In the genomic region with DNA sequence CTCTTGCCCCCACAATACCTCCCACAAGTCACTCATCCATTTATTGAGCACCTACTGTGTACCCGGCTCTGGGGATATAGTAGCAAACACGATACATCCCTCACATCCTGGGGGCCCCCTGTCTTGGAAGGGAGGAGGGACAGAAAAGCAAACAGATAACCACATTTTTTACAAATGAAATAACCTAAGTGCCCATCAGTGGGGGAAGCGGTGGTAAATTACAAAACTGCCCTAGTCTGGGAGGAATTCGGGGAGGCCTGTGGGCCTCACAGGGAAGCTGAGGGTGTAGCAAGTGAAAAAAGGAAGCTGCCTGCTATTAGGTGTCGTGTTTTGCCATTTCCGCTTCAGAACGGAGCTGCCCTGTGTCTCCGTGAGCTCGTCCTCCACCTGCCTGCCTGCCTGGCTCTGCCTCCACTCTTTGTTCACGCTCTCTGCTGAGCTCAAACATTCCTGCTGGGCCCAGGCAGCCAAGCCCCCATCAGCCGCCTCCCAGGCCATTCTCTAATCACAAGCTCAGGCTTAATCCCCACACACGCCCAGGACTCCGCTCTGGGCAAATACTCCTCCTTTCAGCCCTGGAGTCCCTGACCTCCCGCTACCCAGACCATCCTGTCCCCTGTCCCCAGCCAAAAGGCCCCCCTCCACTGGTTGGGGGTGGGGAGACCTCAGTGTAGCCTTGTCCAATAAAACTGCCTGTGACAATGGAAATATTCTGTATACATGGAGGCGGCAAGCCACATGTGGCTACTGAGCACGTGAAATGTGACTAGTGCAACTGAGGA, we compare ENCODE assay signal across 11 cellular contexts. TPM values are rescaled to one million over a fixed set of nuclear protein-coding genes. Genes with fewer than 3 reads are reported as not detected.
DNase-seq lines count a peak whose midpoint lies in the region; ATAC-seq, FAIRE-seq and TF ChIP-seq lines count a peak whose summit lies in the region.
"Had no signal": no experiment of that assay in that cellular context is flagged by ENCODE, and none has a peak within 500 bp of the region (broad histone marks: within the 10 kb centered on the region; RNA-seq: fewer than 3 reads in every experiment).

No MANE protein-coding gene starts in this region.

- no peak for FAIRE-seq in astrocyte (lab: Jason Lieb, UNC)

- peaks cover 44% of the 10 kb centered on the region for H3K4me1 Mint-ChIP-seq in GM23338
- H3K4me1 Mint-ChIP-seq in astrocyte (ENCODE audit: low read depth, unreplicated experiment): peaks cover 29% of the 10 kb centered on the region
- H3K4me1 Mint-ChIP-seq: central memory CD8-positive, alpha-beta T cell had no signal

- no peaks in the 10 kb centered on the region for H3K79me2 ChIP-seq in GM23338 (replicated peaks; ENCODE audit: insufficient read depth)
- H3K79me2 ChIP-seq in astrocyte (ENCODE audit: insufficient read depth, low read length): no peaks in the 10 kb centered on the region

- TF ChIP-seq CTCF in GM23338 (conservative IDR thresholded peaks at IDR 0.05; ENCODE audit: low read depth in 2 of 2) (no peak), astrocyte (IDR thresholded peaks at IDR 0.05; ENCODE audit: insufficient read depth, low read depth, low read length) (no peak)

- peaks cover 17% of the 10 kb centered on the region for H3F3A ChIP-seq in GM23338 (replicated peaks; ENCODE audit: low read depth)

- no peak overlapping the region for H2BK15ac ChIP-seq in neuronal stem cell (ENCODE audit: low read length)

- intact Hi-C loops in cardiac septum (cut with DNase I): no loop called here

- H3K9me3 Mint-ChIP-seq in GM23338: no peaks in the 10 kb centered on the region
- H3K9me3 Mint-ChIP-seq in astrocyte (ENCODE audit: unreplicated experiment): no peaks in the 10 kb centered on the region
- H3K9me3 Mint-ChIP-seq: central memory CD8-positive, alpha-beta T cell had no signal

- H3K4me1 ChIP-seq in GM23338 (ENCODE audit: insufficient read depth) (peaks cover 34% of the 10 kb centered on the region), astrocyte (ENCODE audit: insufficient read depth, low read length) (peaks cover 28% of the 10 kb centered on the region), neuronal stem cell (ENCODE audit: control insufficient read depth in 2 of 2, insufficient read depth in 1 of 2, low read depth in 1 of 2, low read length in 2 of 2) (peaks cover 17 to 35% of the 10 kb centered on the region in 2 donors)

- no peak overlapping the region for H4K8ac ChIP-seq in neuronal stem cell (ENCODE audit: low read depth, low read length)

- no peaks in the 10 kb centered on the region for H3K36me3 ChIP-seq in GM23338 (ENCODE audit: insufficient read depth)
- no peaks in the 10 kb centered on the region for H3K36me3 ChIP-seq in astrocyte (ENCODE audit: insufficient read depth, low read length)
- H3K36me3 ChIP-seq in neuronal stem cell (replicated peaks in 1 of 2; ENCODE audit: control insufficient read depth in 2 of 2, insufficient read depth in 2 of 2, low read length in 2 of 2): no peaks in the 10 kb centered on the region

- no peak overlapping the region for H2BK120ac ChIP-seq in neuronal stem cell (ENCODE audit: low read depth, low read length)

- no peak overlapping the region for H3K14ac ChIP-seq in neuronal stem cell (ENCODE audit: low read length)

- no peak overlapping the region for H2AK5ac ChIP-seq in neuronal stem cell (ENCODE audit: low read depth, low read length)

- H3K4me3 ChIP-seq in GM23338 (no peak overlapping the region), astrocyte (ENCODE audit: insufficient read depth, low read depth, low read length) (no peak overlapping the region), neuronal stem cell (ENCODE audit: low read length in 2 of 2) (no peak overlapping the region)

- no peak overlapping the region for H2BK12ac ChIP-seq in neuronal stem cell (ENCODE audit: low read length)

- no peaks in the 10 kb centered on the region for H3K79me1 ChIP-seq in neuronal stem cell (ENCODE audit: low read depth, low read length)

- no peak overlapping the region for H2BK5ac ChIP-seq in neuronal stem cell (ENCODE audit: low read length)

- H3K27ac Mint-ChIP-seq in GM23338 (peak overlapping the region; percentile 64; the same call in 1 of the 2 replicates), astrocyte (ENCODE audit: unreplicated experiment) (peak overlapping the region; percentile 34)

- peak overlapping the region; percentile 90 for H3K27ac ChIP-seq in GM23338 (ENCODE audit: low read depth)
- H3K27ac ChIP-seq in astrocyte (ENCODE audit: low read depth, low read length): no peak overlapping the region
- peak overlapping the region; percentile 93 for H3K27ac ChIP-seq in neuronal stem cell (replicated peaks; ENCODE audit: low read length)
- H3K27ac ChIP-seq: KMS-11 had no signal

- WGBS in neuronal stem cell (ENCODE audit: extremely low coverage in 2 of 2, insufficient read length in 2 of 2, insufficient replicate concordance in 1 of 2), 2 donors: no CpG with 5 or more reads among the region's 16 CpGs

- H3K4me2 ChIP-seq in GM23338 (peak overlapping the region; percentile 68), astrocyte (ENCODE audit: low read length) (no peak overlapping the region), neuronal stem cell (ENCODE audit: insufficient read depth, low read length, poor library complexity, severe bottlenecking) (peak overlapping the region; percentile 42)
- H3K4me2 ChIP-seq: KMS-11 had no signal

- H2AFZ ChIP-seq in GM23338 (peak overlapping the region; percentile 93), astrocyte (ENCODE audit: low read depth, low read length) (peak overlapping the region; percentile 18), neuronal stem cell (ENCODE audit: low read length) (peak overlapping the region; percentile 85)

- no peak overlapping the region for H3K4ac ChIP-seq in neuronal stem cell (ENCODE audit: low read length)

- no peaks in the 10 kb centered on the region for H3K27me3 ChIP-seq in GM23338 (ENCODE audit: insufficient read depth)
- H3K27me3 ChIP-seq in astrocyte (ENCODE audit: insufficient read depth, low read length): no peaks in the 10 kb centered on the region
- no peaks in the 10 kb centered on the region for H3K27me3 ChIP-seq in neuronal stem cell (ENCODE audit: control insufficient read depth in 3 of 3, insufficient read depth in 3 of 3, low read depth in 1 of 3, low read length in 3 of 3)

- peak overlapping the region; percentile 35; the same call in 1 of the 3 replicates for H3K4me3 Mint-ChIP-seq in GM23338
- no peak overlapping the region for H3K4me3 Mint-ChIP-seq in astrocyte (ENCODE audit: unreplicated experiment)
- H3K4me3 Mint-ChIP-seq: central memory CD8-positive, alpha-beta T cell had no signal

- peak overlapping the region; percentile 84 for H3K18ac ChIP-seq in neuronal stem cell (ENCODE audit: low read length)

- DNase-seq in GM23338 (ENCODE audit: low spot score): peak; percentile 75
- DNase-seq in NCI-H2196 treated with DMSO at 0.1 percent for 48 hours (lab: John Stamatoyannopoulos, UW; ENCODE audit: unreplicated experiment): peak; percentile 19
- no peak for DNase-seq in astrocyte (ENCODE audit: low read depth)
- DNase-seq in neuronal stem cell (ENCODE audit: low spot score): peak; percentile 71
- no peak for DNase-seq in NAMALWA (ENCODE audit: low spot score)
- no peak for DNase-seq in stimulated activated CD4-positive, alpha-beta T cell treated with anti-CD3 and anti-CD28 coated beads, Interleukin-4, amount 100 ng/mL, for 24 hours
- no peak for DNase-seq in cardiac septum (ENCODE audit: low spot score)

- no peaks in the 10 kb centered on the region for H3K36me3 Mint-ChIP-seq in GM23338 (ENCODE audit: low read depth)
- no peaks in the 10 kb centered on the region for H3K36me3 Mint-ChIP-seq in astrocyte (ENCODE audit: low read depth, unreplicated experiment)

- no peaks in the 10 kb centered on the region for H3K9me2 ChIP-seq in GM23338 (ENCODE audit: insufficient read depth)

- no peak overlapping the region for H4K91ac ChIP-seq in neuronal stem cell (ENCODE audit: low read depth, low read length, poor library complexity)

- H3K27me3 Mint-ChIP-seq in GM23338 (ENCODE audit: insufficient read depth, low read depth, poor library complexity): peaks cover 19% of the 10 kb centered on the region
- H3K27me3 Mint-ChIP-seq in astrocyte (ENCODE audit: low read depth, unreplicated experiment): no peaks in the 10 kb centered on the region

- no peaks in the 10 kb centered on the region for H4K20me1 ChIP-seq in GM23338 (replicated peaks; ENCODE audit: insufficient read depth)
- H4K20me1 ChIP-seq in astrocyte (ENCODE audit: insufficient read depth, low read length): peaks cover 6% of the 10 kb centered on the region

- no peak overlapping the region for H3K23ac ChIP-seq in neuronal stem cell (ENCODE audit: low read depth, low read length, poor library complexity)

- peak; percentile 62 for ATAC-seq in GM23338
- ATAC-seq in HG02588 (IDR thresholded peaks at IDR 0.05; ENCODE audit: unreplicated experiment): no peak

- H3K9me3 ChIP-seq in astrocyte (ENCODE audit: insufficient read depth, low read depth, low read length) (no peaks in the 10 kb centered on the region), neuronal stem cell (replicated peaks in 1 of 2; ENCODE audit: control insufficient read depth in 2 of 2, insufficient read depth in 1 of 2, low read depth in 1 of 2, low read length in 2 of 2) (no peaks in the 10 kb centered on the region)

- no peak overlapping the region for H3K9ac ChIP-seq in astrocyte (ENCODE audit: low read length)
- H3K9ac ChIP-seq in neuronal stem cell (ENCODE audit: low read depth, low read length, poor library complexity): peak overlapping the region; percentile 6
- H3K9ac ChIP-seq: KMS-11 had no signal

TF ChIP-seq in GM23338, 12 proteins besides CTCF, POLR2A, EP300 and RAD21 (continues in another document):
- no peak for TF ChIP-seq POLR2AphosphoS5 (IDR thresholded peaks at IDR 0.05; ENCODE audit: low read depth)
- TF ChIP-seq, protein P1, sequence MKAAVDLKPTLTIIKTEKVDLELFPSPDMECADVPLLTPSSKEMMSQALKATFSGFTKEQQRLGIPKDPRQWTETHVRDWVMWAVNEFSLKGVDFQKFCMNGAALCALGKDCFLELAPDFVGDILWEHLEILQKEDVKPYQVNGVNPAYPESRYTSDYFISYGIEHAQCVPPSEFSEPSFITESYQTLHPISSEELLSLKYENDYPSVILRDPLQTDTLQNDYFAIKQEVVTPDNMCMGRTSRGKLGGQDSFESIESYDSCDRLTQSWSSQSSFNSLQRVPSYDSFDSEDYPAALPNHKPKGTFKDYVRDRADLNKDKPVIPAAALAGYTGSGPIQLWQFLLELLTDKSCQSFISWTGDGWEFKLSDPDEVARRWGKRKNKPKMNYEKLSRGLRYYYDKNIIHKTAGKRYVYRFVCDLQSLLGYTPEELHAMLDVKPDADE (IDR thresholded peaks at IDR 0.05): no peak
- TF ChIP-seq CREB1 (CRISPR knock-in tag; IDR thresholded peaks at IDR 0.05; ENCODE audit: low read depth): no peak

RNA-seq across cellular contexts. Expression of gene SEC14L5, which starts 10.2 kb away (rescaled TPM):
- 5.5 and 5.9 TPM in 2 replicates for total RNA-seq in GM23338 (2014; rRNA removed; shearing (Covaris generic))
- polyA plus RNA-seq in GM23338 (2016; fragmentation: Nextera tagmentation; extraction: Ambion mirVana): 1.7 and 2.6 TPM in 2 replicates
- total RNA-seq in astrocyte (0.12 and 0.32 TPM in 2 replicates), cardiac septum (0.70 TPM)
- 0.11 TPM for polyA plus RNA-seq in neuronal stem cell (2013, experiment 1 of 2)
- 0.08 TPM for polyA plus RNA-seq in neuronal stem cell (2013, experiment 2 of 2)
- total RNA-seq: glomerular endothelial cell had no signal

RNA-seq across cellular contexts. Expression of gene PPL, which starts 11.0 kb away (rescaled TPM):
- total RNA-seq in GM23338 (2014; rRNA removed; shearing (Covaris generic)): 26.1 and 31.7 TPM in 2 replicates
- 9.4 and 10.6 TPM in 2 replicates for polyA plus RNA-seq in GM23338 (2016; fragmentation: Nextera tagmentation; extraction: Ambion mirVana)
- total RNA-seq in astrocyte (5.8 and 12.3 TPM in 2 replicates), cardiac septum (5.6 TPM)
- 0.82 TPM for polyA plus RNA-seq in neuronal stem cell (2013, experiment 1 of 2)
- 0.98 TPM for polyA plus RNA-seq in neuronal stem cell (2013, experiment 2 of 2)

Comparison
In these comparisons a context has a peak if more than half of its experiments do, and no peak if none do; other contexts are left out.
1. DNase-seq: peak in GM23338 (single experiment), NCI-H2196 treated with DMSO at 0.1 percent for 48 hours (single experiment) and neuronal stem cell (single experiment); none in astrocyte (single experiment), NAMALWA (single experiment), stimulated activated CD4-positive, alpha-beta T cell treated with anti-CD3 and anti-CD28 coated beads, Interleukin-4, amount 100 ng/mL, for 24 hours (single experiment) and cardiac septum (single experiment).
2. H2AFZ ChIP-seq: peak in every context shown above with its lines; median percentile 93 in GM23338; 85 in neuronal stem cell; 18 in astrocyte.